Comparison of ENCODE assay signal across 11 cellular contexts in genomic region chrX:122184791-122185190, GRCh38.
"Had no signal": no experiment of that assay in that cellular context is flagged by ENCODE, and none has a peak within 500 bp of the region (broad histone marks: within the 10 kb centered on the region; RNA-seq: fewer than 3 reads in every experiment).

No MANE protein-coding gene starts in this region.

- H3K4me2 ChIP-seq: GM23338 had no signal

- H3K9me3 ChIP-seq: HAP-1 had no signal

- DNase-seq: GM23248, GOT3, H7, H9, HCEC 1CT, HFFc6 had no signal

- H3K4me1 ChIP-seq: HAP-1 had no signal

- H3K27ac ChIP-seq: GM23248 had no signal

- FAIRE-seq: H1, H54 had no signal

- ATAC-seq: GM23338, HCT116 had no signal

- H3K4me3 ChIP-seq: GM23248, GM23338, HAP-1 had no signal

- H3K36me3 ChIP-seq: HAP-1 had no signal
